Comparison of ENCODE assay signal across 16 cellular contexts in genomic region chr12:68292157-68292940, GRCh38. TPM values are rescaled to one million over a fixed set of nuclear protein-coding genes. Genes with fewer than 3 reads are reported as not detected.
DNase-seq lines count a peak whose midpoint lies in the region; ATAC-seq and TF ChIP-seq lines count a peak whose summit lies in the region.
"Had no signal": no experiment of that assay in that cellular context is flagged by ENCODE, and none has a peak within 500 bp of the region (broad histone marks: within the 10 kb centered on the region; RNA-seq: fewer than 3 reads in every experiment).

No MANE protein-coding gene starts in this region.

- no peak for DNase-seq in stimulated activated naive CD8-positive, alpha-beta T cell treated with anti-CD3 and anti-CD28 coated beads, Interleukin-15, Interleukin-2, amounts not matched to agents 100 U/mL and 50 U/mL, for 24 hours
- DNase-seq in body of pancreas (peak; percentile 52 to 81 (median 61)), osteoblast (ENCODE audit: insufficient read length, low spot score, missing footprints) (no peak)
- DNase-seq: DMS79, NCI-H1105 treated with DMSO at 0.1 percent for 48 hours, NCI-H1694 treated with DMSO at 0.1 percent for 48 hours, NCI-H510A, NCI-H82, RPMI8226, SIG-M5 had no signal

- no peaks in the 10 kb centered on the region for H3K9me3 ChIP-seq in body of pancreas
- no peaks in the 10 kb centered on the region for H3K9me3 ChIP-seq in osteoblast (ENCODE audit: low read depth, low read length)

- no peak for TF ChIP-seq POLR2A in body of pancreas (IDR thresholded peaks at IDR 0.05)

- peak overlapping the region; percentile 36 for H3K27ac Mint-ChIP-seq in stimulated activated naive CD8-positive, alpha-beta T cell treated with anti-CD3 and anti-CD28 coated beads, Interleukin-15, Interleukin-2, amounts not matched to agents 100 ng/mL and 50 ng/mL, for 24 hours
- H3K27ac Mint-ChIP-seq: CD14-positive monocyte had no signal

- no peak overlapping the region for H3K4me3 ChIP-seq in body of pancreas
- no peak overlapping the region for H3K4me3 ChIP-seq in osteoblast (ENCODE audit: insufficient read depth, low read length)
- H3K4me3 ChIP-seq: K562 had no signal

- ATAC-seq in stimulated activated naive CD8-positive, alpha-beta T cell treated with anti-CD3 and anti-CD28 coated beads, Interleukin-15, Interleukin-2, amounts not matched to agents 100 U/mL and 50 U/mL, for 24 hours, result no peak
- ATAC-seq in body of pancreas, result peak; percentile 42
- ATAC-seq in HG02642 (IDR thresholded peaks at IDR 0.05; ENCODE audit: poor library complexity, unreplicated experiment), result no peak
- ATAC-seq in HG03520 (IDR thresholded peaks at IDR 0.05; ENCODE audit: unreplicated experiment), result no peak
- ATAC-seq in GM21576 (IDR thresholded peaks at IDR 0.05; ENCODE audit: unreplicated experiment), result no peak
- ATAC-seq: K562 had no signal

- H3K36me3 ChIP-seq in body of pancreas (replicated peaks in 1 of 2; ENCODE audit: insufficient read depth in 1 of 2, low read depth in 2 of 2) (no peaks in the 10 kb centered on the region), osteoblast (ENCODE audit: insufficient read depth, low read length) (no peaks in the 10 kb centered on the region)

- TF ChIP-seq CTCF in body of pancreas (IDR thresholded peaks at IDR 0.05) (no peak), osteoblast (IDR thresholded peaks at IDR 0.05; ENCODE audit: extremely low read depth, low read depth, low read length) (no peak)

- peaks cover 36% of the 10 kb centered on the region for H3K4me1 Mint-ChIP-seq in stimulated activated naive CD8-positive, alpha-beta T cell treated with anti-CD3 and anti-CD28 coated beads, Interleukin-15, Interleukin-2, amounts not matched to agents 100 ng/mL and 50 ng/mL, for 24 hours (ENCODE audit: low read depth)
- H3K4me1 Mint-ChIP-seq: CD14-positive monocyte had no signal

- no peak overlapping the region for H2AFZ ChIP-seq in osteoblast (ENCODE audit: low read length)

- peaks cover 21% of the 10 kb centered on the region for H3K36me3 Mint-ChIP-seq in stimulated activated naive CD8-positive, alpha-beta T cell treated with anti-CD3 and anti-CD28 coated beads, Interleukin-15, Interleukin-2, amounts not matched to agents 100 ng/mL and 50 ng/mL, for 24 hours (ENCODE audit: low read depth)

- H3K27me3 ChIP-seq in body of pancreas (no peaks in the 10 kb centered on the region), osteoblast (ENCODE audit: insufficient read depth, low read length) (no peaks in the 10 kb centered on the region)

- H3K4me3 Mint-ChIP-seq in stimulated activated naive CD8-positive, alpha-beta T cell treated with anti-CD3 and anti-CD28 coated beads, Interleukin-15, Interleukin-2, amounts not matched to agents 100 ng/mL and 50 ng/mL, for 24 hours, result no peak overlapping the region
- H3K4me3 Mint-ChIP-seq: CD14-positive monocyte had no signal

- H3K9me3 Mint-ChIP-seq in stimulated activated naive CD8-positive, alpha-beta T cell treated with anti-CD3 and anti-CD28 coated beads, Interleukin-15, Interleukin-2, amounts not matched to agents 100 ng/mL and 50 ng/mL, for 24 hours, result no peaks in the 10 kb centered on the region

- H4K20me1 ChIP-seq in osteoblast (ENCODE audit: insufficient read depth, low read length), result no peaks in the 10 kb centered on the region

- H3K27me3 Mint-ChIP-seq in stimulated activated naive CD8-positive, alpha-beta T cell treated with anti-CD3 and anti-CD28 coated beads, Interleukin-15, Interleukin-2, amounts not matched to agents 100 ng/mL and 50 ng/mL, for 24 hours, result no peaks in the 10 kb centered on the region

- H3K79me2 ChIP-seq in osteoblast (ENCODE audit: insufficient read depth, low read length), result no peaks in the 10 kb centered on the region

- WGBS in body of pancreas, 2 donors, result 37 to 48% methylated on average over 9 of the region's 9 CpGs

- peak overlapping the region in 3 of 4 donors; percentile 18 to 33 (median 26) for H3K27ac ChIP-seq in body of pancreas
- peak overlapping the region; percentile 7 for H3K27ac ChIP-seq in osteoblast (ENCODE audit: low read depth, low read length)

- H3K4me1 ChIP-seq in body of pancreas, result peaks cover 30% of the 10 kb centered on the region
- peaks cover 12% of the 10 kb centered on the region for H3K4me1 ChIP-seq in osteoblast (ENCODE audit: insufficient read depth, low read length)

- intact Hi-C loops in body of pancreas (cut with DNase I), result no loop called here

- no peak overlapping the region for H3K4me2 ChIP-seq in osteoblast (ENCODE audit: insufficient read depth, low read length)

RNA-seq across cellular contexts. Expression of gene IL22, which starts 38.9 kb away (rescaled TPM):
- total RNA-seq in body of pancreas (not detected), osteoblast (not detected in 2 replicates)
- total RNA-seq: K562 had no signal

RNA-seq across cellular contexts. Expression of gene MDM1, which starts 39.8 kb away (rescaled TPM):
- 10 to 100 TPM in 1 of 2 donors, 1 to 10 TPM in 1; 6.0 to 10.9 TPM for total RNA-seq in body of pancreas
- 28.2 and 29.5 TPM in 2 replicates for total RNA-seq in osteoblast

Comparison
In these comparisons a context has a peak if more than half of its experiments do, and no peak if none do; other contexts are left out.
1. DNase-seq: peak in body of pancreas (4 of 4); none in stimulated activated naive CD8-positive, alpha-beta T cell treated with anti-CD3 and anti-CD28 coated beads, Interleukin-15, Interleukin-2, amounts not matched to agents 100 U/mL and 50 U/mL, for 24 hours (single experiment) and osteoblast (single experiment).